Comparison of ENCODE assay signal across 15 cellular contexts in genomic region chr12:3632256-3633240, GRCh38.
DNase-seq lines count a peak whose midpoint lies in the region; ATAC-seq and TF ChIP-seq lines count a peak whose summit lies in the region.
"Had no signal": no experiment of that assay in that cellular context is flagged by ENCODE, and none has a peak within 500 bp of the region (broad histone marks: within the 10 kb centered on the region; RNA-seq: fewer than 3 reads in every experiment).

No MANE protein-coding gene starts in this region.

- H3K36me3 ChIP-seq in fibroblast of lung (ENCODE audit: control insufficient read depth, insufficient read depth, low read length) (no peaks in the 10 kb centered on the region), adrenal gland (replicated peaks in 1 of 2) (no peaks in the 10 kb centered on the region)
- H3K36me3 ChIP-seq: brain microvascular endothelial cell, pancreas had no signal

- peak; percentile 25 for DNase-seq in activated effector memory CD4-positive, alpha-beta T cell treated with anti-CD3 and anti-CD28 coated beads, Interleukin-2, amount 50 U/mL, for 16 hours
- no peak for DNase-seq in activated effector memory CD4-positive, alpha-beta T cell treated with Interleukin-2 at 50 U/mL for 16 hours
- peak; percentile 99 for DNase-seq in NCI-H82 (lab: John Stamatoyannopoulos, UW)
- DNase-seq in fibroblast of lung (ENCODE audit: low read depth in 2 of 2), result peak; percentile 23 to 27
- DNase-seq in stimulated activated effector memory CD8-positive, alpha-beta T cell treated with anti-CD3 and anti-CD28 coated beads, Interleukin-12 subunit alpha, Interleukin-12 subunit beta, amount 100 ng/mL, for 72 hours (ENCODE audit: low spot score in 2 of 2), result no peak
- no peak for DNase-seq in adrenal gland
- DNase-seq in DMS79 treated with DMSO at 0.1 percent for 48 hours (lab: John Stamatoyannopoulos, UW), result no peak
- DNase-seq: brain microvascular endothelial cell; heart left ventricle; NK-92 treated with Interleukin-12 subunit alpha and Interleukin-12 subunit beta, amount 100 ng/mL, for 24 hours; pancreas; Right ventricle myocardium superior; stimulated activated naive CD4-positive, alpha-beta T cell had no signal

- H3K4me3 ChIP-seq in fibroblast of lung (replicated peaks in 1 of 4; ENCODE audit: control extremely low read depth in 1 of 4, insufficient read depth in 1 of 4, low read depth in 3 of 4, low read length in 4 of 4), result no peak overlapping the region
- H3K4me3 ChIP-seq in adrenal gland, result no peak overlapping the region
- H3K4me3 ChIP-seq: heart left ventricle, pancreas, smooth muscle cell had no signal

- no peaks in the 10 kb centered on the region for H3K79me2 ChIP-seq in fibroblast of lung (ENCODE audit: control insufficient read depth, insufficient read depth, low read length)

- no peaks in the 10 kb centered on the region for H3K9me3 Mint-ChIP-seq in stimulated activated effector memory CD8-positive, alpha-beta T cell treated with anti-CD3 and anti-CD28 coated beads, Interleukin-12 subunit alpha, Interleukin-12 subunit beta, amount 100 ng/mL, for 72 hours

- no peak overlapping the region for H3K9ac ChIP-seq in fibroblast of lung (ENCODE audit: insufficient read depth, low read length)

- no peaks in the 10 kb centered on the region for H3K4me1 ChIP-seq in fibroblast of lung (ENCODE audit: control insufficient read depth, extremely low read depth, insufficient read depth, low read length)
- H3K4me1 ChIP-seq in adrenal gland (replicated peaks in 1 of 2), result no peaks in the 10 kb centered on the region
- H3K4me1 ChIP-seq: pancreas had no signal

- peaks cover 15% of the 10 kb centered on the region for H3K4me1 Mint-ChIP-seq in stimulated activated effector memory CD8-positive, alpha-beta T cell treated with anti-CD3 and anti-CD28 coated beads, Interleukin-12 subunit alpha, Interleukin-12 subunit beta, amount 100 ng/mL, for 72 hours

- no peaks in the 10 kb centered on the region for H4K20me1 ChIP-seq in fibroblast of lung (ENCODE audit: control insufficient read depth, extremely low read depth, insufficient read depth, low read length)

- intact Hi-C loops in adrenal gland (cut with DNase I), result no loop called here

- no peak for TF ChIP-seq POLR2A in adrenal gland (IDR thresholded peaks at IDR 0.05)

- H3K27me3 ChIP-seq in fibroblast of lung (ENCODE audit: control insufficient read depth, insufficient read depth, low read length) (no peaks in the 10 kb centered on the region), adrenal gland (no peaks in the 10 kb centered on the region)
- H3K27me3 ChIP-seq: brain microvascular endothelial cell, heart left ventricle, pancreas had no signal

- H3K4me3 Mint-ChIP-seq in stimulated activated effector memory CD8-positive, alpha-beta T cell treated with anti-CD3 and anti-CD28 coated beads, Interleukin-12 subunit alpha, Interleukin-12 subunit beta, amount 100 ng/mL, for 72 hours, result no peak overlapping the region

- peaks cover 56% of the 10 kb centered on the region for H3K36me3 Mint-ChIP-seq in stimulated activated effector memory CD8-positive, alpha-beta T cell treated with anti-CD3 and anti-CD28 coated beads, Interleukin-12 subunit alpha, Interleukin-12 subunit beta, amount 100 ng/mL, for 72 hours

- peak overlapping the region; percentile 81 for H3K27ac Mint-ChIP-seq in stimulated activated effector memory CD8-positive, alpha-beta T cell treated with anti-CD3 and anti-CD28 coated beads, Interleukin-12 subunit alpha, Interleukin-12 subunit beta, amount 100 ng/mL, for 72 hours

- no peak overlapping the region for H2AFZ ChIP-seq in fibroblast of lung (ENCODE audit: low read length)

- H3K9me3 ChIP-seq in fibroblast of lung (ENCODE audit: control insufficient read depth, insufficient read depth, low read depth, low read length) (no peaks in the 10 kb centered on the region), adrenal gland (replicated peaks in 1 of 3) (no peaks in the 10 kb centered on the region)
- H3K9me3 ChIP-seq: heart left ventricle, pancreas had no signal

- 91 to 95% (median 94%) methylated on average over 6 of the region's 6 CpGs for WGBS in adrenal gland, 4 donors

- peak; percentile 82 for ATAC-seq in stimulated activated effector memory CD8-positive, alpha-beta T cell treated with anti-CD3 and anti-CD28 coated beads, Interleukin-12 subunit alpha, Interleukin-12 subunit beta, amount 100 ng/mL, for 72 hours
- ATAC-seq in HG03159 (IDR thresholded peaks at IDR 0.05; ENCODE audit: unreplicated experiment), result no peak
- ATAC-seq: heart left ventricle had no signal

- TF ChIP-seq CTCF in fibroblast of lung (conservative IDR thresholded peaks at IDR 0.05 in 1 of 2, IDR thresholded peaks at IDR 0.05 in 1 of 2; ENCODE audit: low read depth in 1 of 2, low read length in 2 of 2) (no peak), adrenal gland (IDR thresholded peaks at IDR 0.05) (no peak)

- H3K27ac ChIP-seq in fibroblast of lung (ENCODE audit: insufficient read depth, low read length) (no peak overlapping the region), adrenal gland (no peak overlapping the region)
- H3K27ac ChIP-seq: brain microvascular endothelial cell, heart left ventricle, pancreas had no signal

- H3K4me2 ChIP-seq in fibroblast of lung (ENCODE audit: extremely low read depth, insufficient read depth, low read length), result no peak overlapping the region
- H3K4me2 ChIP-seq: smooth muscle cell had no signal

Comparison
In these comparisons a context has a peak if more than half of its experiments do, and no peak if none do; other contexts are left out.
1. DNase-seq: peak in activated effector memory CD4-positive, alpha-beta T cell treated with anti-CD3 and anti-CD28 coated beads, Interleukin-2, amount 50 U/mL, for 16 hours (single experiment), NCI-H82 (single experiment) and fibroblast of lung (2 of 2); none in activated effector memory CD4-positive, alpha-beta T cell treated with Interleukin-2 at 50 U/mL for 16 hours (single experiment), stimulated activated effector memory CD8-positive, alpha-beta T cell treated with anti-CD3 and anti-CD28 coated beads, Interleukin-12 subunit alpha, Interleukin-12 subunit beta, amount 100 ng/mL, for 72 hours (0 of 2), adrenal gland (0 of 7) and DMS79 treated with DMSO at 0.1 percent for 48 hours (single experiment).